Comparison of ENCODE assay signal across 8 cellular contexts in the genomic region with DNA sequence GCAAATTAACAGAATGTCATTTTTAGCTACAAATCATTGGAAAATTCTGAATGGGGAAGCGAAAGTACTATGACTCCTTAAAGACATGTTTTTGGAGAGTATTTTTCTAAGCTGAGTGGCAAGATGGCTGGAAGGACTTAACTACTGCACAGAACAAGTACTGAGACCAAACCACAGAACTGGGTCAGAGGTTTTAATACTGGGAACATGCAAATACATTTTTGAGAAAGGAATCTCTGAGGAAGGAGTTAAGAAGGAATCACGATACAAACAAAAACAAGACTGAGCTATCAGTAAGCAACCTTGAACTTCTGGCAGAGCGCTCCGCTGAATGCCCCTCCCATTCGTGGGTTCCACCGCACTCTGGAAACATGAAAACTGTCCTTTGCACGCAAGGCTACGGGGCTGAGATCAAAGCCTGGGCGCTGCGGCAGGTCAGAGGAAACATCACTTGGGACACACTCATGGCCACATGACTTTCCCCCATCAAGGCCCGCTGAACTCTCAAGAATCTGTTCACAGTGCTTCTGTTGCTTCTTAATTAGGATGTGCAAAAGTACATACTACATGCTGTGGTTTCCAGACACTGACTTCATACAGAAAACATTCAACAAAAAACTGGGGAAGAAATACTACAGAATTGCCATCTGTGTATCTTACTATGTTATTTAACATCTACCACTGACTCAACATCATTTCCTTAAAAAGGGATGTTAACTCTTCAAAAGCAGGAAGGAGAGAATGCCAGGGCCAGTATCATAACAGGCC. TPM values are rescaled to one million over a fixed set of nuclear protein-coding genes. Genes with fewer than 3 reads are reported as not detected.
DNase-seq lines count a peak whose midpoint lies in the region; ATAC-seq and TF ChIP-seq lines count a peak whose summit lies in the region.

No MANE protein-coding gene starts in this region.

- H3K27ac Mint-ChIP-seq in chondrocyte (ENCODE audit: unreplicated experiment) (peak overlapping the region; percentile 92), memory B cell (peak overlapping the region; percentile 82)

- H3K27me3 Mint-ChIP-seq in chondrocyte (ENCODE audit: low read depth) (no peaks in the 10 kb centered on the region), memory B cell (no peaks in the 10 kb centered on the region)

- H3K36me3 Mint-ChIP-seq in chondrocyte (ENCODE audit: low read depth): peaks cover 3% of the 10 kb centered on the region
- H3K36me3 Mint-ChIP-seq in memory B cell: peaks cover 8% of the 10 kb centered on the region

- H3K9me3 Mint-ChIP-seq in chondrocyte (ENCODE audit: low read depth): no peaks in the 10 kb centered on the region
- H3K9me3 Mint-ChIP-seq in memory B cell: no peaks in the 10 kb centered on the region

- intact Hi-C loops in prostate gland (cut with DNase I): no loop called here

- WGBS in prostate gland: 62% methylated on average over 11 of the region's 11 CpGs

- H3K4me3 ChIP-seq in SK-N-MC (no peak overlapping the region), prostate gland (no peak overlapping the region)

- H3K9me3 ChIP-seq in SK-N-MC (ENCODE audit: low read depth, low read length): no peaks in the 10 kb centered on the region
- H3K9me3 ChIP-seq in prostate gland: no peaks in the 10 kb centered on the region

- TF ChIP-seq CTCF in chondrocyte (IDR thresholded peaks at IDR 0.05) (no peak), prostate gland (IDR thresholded peaks at IDR 0.05) (no peak)

- TF ChIP-seq POLR2A in prostate gland (IDR thresholded peaks at IDR 0.05): no peak

- H3K4me3 Mint-ChIP-seq in chondrocyte (ENCODE audit: unreplicated experiment) (peak overlapping the region; percentile 58), memory B cell (peak overlapping the region; percentile 82)

- peaks cover 17% of the 10 kb centered on the region for H3K36me3 ChIP-seq in SK-N-MC (ENCODE audit: insufficient read depth, low read length)
- H3K36me3 ChIP-seq in prostate gland: no peaks in the 10 kb centered on the region

- ATAC-seq in HG03064 (IDR thresholded peaks at IDR 0.05; ENCODE audit: low read depth, unreplicated experiment): peak; percentile 76
- peak; percentile 67 for ATAC-seq in memory B cell (ENCODE audit: low read depth)

- peak overlapping the region; percentile 5 for H3K9ac ChIP-seq in SK-N-MC (ENCODE audit: insufficient read length)

- no peaks in the 10 kb centered on the region for H3K4me1 ChIP-seq in prostate gland (replicated peaks)

- peak; percentile 75 for DNase-seq in activated CD8-positive, alpha-beta memory T cell treated with anti-CD3 and anti-CD28 coated beads for 24 hours
- DNase-seq in activated CD8-positive, alpha-beta memory T cell treated with anti-CD3 and anti-CD28 coated beads, Interleukin-2, amount 50 U/mL, for 4 hours: no peak
- DNase-seq in SK-N-MC (ENCODE audit: low read depth, low spot score) (no peak), chondrocyte (ENCODE audit: low spot score) (no peak), memory B cell (ENCODE audit: low spot score in 2 of 2) (no peak), stromal cell of bone marrow (ENCODE audit: low read depth) (peak; percentile 81), prostate gland (ENCODE audit: low spot score) (no peak)

- H3K27ac ChIP-seq in SK-N-MC (peak overlapping the region; percentile 35), prostate gland (peak overlapping the region in 1 of 2 donors; percentile 5)

- no peaks in the 10 kb centered on the region for H3K27me3 ChIP-seq in prostate gland (replicated peaks; ENCODE audit: insufficient read depth)

- H3K4me1 Mint-ChIP-seq in chondrocyte (ENCODE audit: low read depth) (peaks cover 23% of the 10 kb centered on the region), memory B cell (peaks cover 25% of the 10 kb centered on the region)

RNA-seq across cellular contexts. Expression of a gene that starts 27.8 kb away (rescaled TPM):
- total RNA-seq in chondrocyte (24.0 to 25.1 TPM (median 24.2 TPM) in 3 replicates), prostate gland (10 to 100 TPM; 21.0 to 39.1 TPM)

Comparison
In these comparisons a context has a peak if more than half of its experiments do, and no peak if none do; other contexts are left out.
1. DNase-seq: peak in activated CD8-positive, alpha-beta memory T cell treated with anti-CD3 and anti-CD28 coated beads for 24 hours (single experiment) and stromal cell of bone marrow (single experiment); none in activated CD8-positive, alpha-beta memory T cell treated with anti-CD3 and anti-CD28 coated beads, Interleukin-2, amount 50 U/mL, for 4 hours (single experiment), SK-N-MC (single experiment), chondrocyte (single experiment), memory B cell (0 of 2) and prostate gland (single experiment).